Comparison of ENCODE assay signal across 8 cellular contexts in genomic region chr6:71287038-71287437, GRCh38. TPM values are rescaled to one million over a fixed set of nuclear protein-coding genes. Genes with fewer than 3 reads are reported as not detected.
DNase-seq lines count a peak whose midpoint lies in the region; ATAC-seq and TF ChIP-seq lines count a peak whose summit lies in the region.

No MANE protein-coding gene starts in this region.

- ATAC-seq in central memory CD8-positive, alpha-beta T cell (replicated peaks; ENCODE audit: extremely low read depth, poor library complexity, severe bottlenecking), result no peak
- no peak for ATAC-seq in HG03135 (IDR thresholded peaks at IDR 0.05; ENCODE audit: unreplicated experiment)

- H3K4me1 Mint-ChIP-seq in CD14-positive monocyte (peaks cover 44% of the 10 kb centered on the region), neural crest cell (peaks cover 36% of the 10 kb centered on the region)
- peaks cover 39% of the 10 kb centered on the region for H3K4me1 Mint-ChIP-seq in central memory CD8-positive, alpha-beta T cell

- intact Hi-C loops in CD14-positive monocyte (cut with micrococcal nuclease), result loop anchor here (1.0 to 5.0 kb wide), 2 partner anchors 35 to 39 kb away; no protein-coding TSS in a partner anchor

- TF ChIP-seq CTCF in CD14-positive monocyte (IDR thresholded peaks at IDR 0.05) (no peak), neural crest cell (conservative IDR thresholded peaks at IDR 0.05) (no peak)

- H3K27me3 Mint-ChIP-seq in CD14-positive monocyte (ENCODE audit: low read depth in 3 of 3) (no peaks in the 10 kb centered on the region), neural crest cell (ENCODE audit: low read depth) (no peaks in the 10 kb centered on the region)
- H3K27me3 Mint-ChIP-seq in central memory CD8-positive, alpha-beta T cell, result no peaks in the 10 kb centered on the region

- peak overlapping the region; percentile 76 to 87 for H3K4me3 Mint-ChIP-seq in CD14-positive monocyte
- H3K4me3 Mint-ChIP-seq in central memory CD8-positive, alpha-beta T cell, result no peak overlapping the region
- H3K4me3 Mint-ChIP-seq in neural crest cell, result peak overlapping the region; percentile 92

- H3K9me3 Mint-ChIP-seq in CD14-positive monocyte (peaks cover 0 to 2% (median 0%) of the 10 kb centered on the region in 7 donors), neural crest cell (no peaks in the 10 kb centered on the region)
- H3K9me3 Mint-ChIP-seq in central memory CD8-positive, alpha-beta T cell, result no peaks in the 10 kb centered on the region

- peak; percentile 49 for DNase-seq in CD14-positive monocyte (ENCODE audit: low spot score)
- peak; percentile 83 for DNase-seq in MV-4-11 (lab: John Stamatoyannopoulos, UW)
- DNase-seq in central memory CD8-positive, alpha-beta T cell (ENCODE audit: low spot score in 2 of 2), result no peak
- DNase-seq in neural crest cell (ENCODE audit: low read depth, low spot score), result no peak
- no peak for DNase-seq in NCI-H1436 (lab: John Stamatoyannopoulos, UW)
- no peak for DNase-seq in amygdala (lab: John Stamatoyannopoulos, UW)
- DNase-seq in GOT3 (lab: John Stamatoyannopoulos, UW), result no peak

- H3K27ac Mint-ChIP-seq in CD14-positive monocyte (peak overlapping the region; percentile 92 to 98 (median 96)), neural crest cell (ENCODE audit: unreplicated experiment) (no peak overlapping the region)
- H3K27ac Mint-ChIP-seq in central memory CD8-positive, alpha-beta T cell (ENCODE audit: low read depth), result peak overlapping the region; percentile 84

- peaks cover 14 to 16% of the 10 kb centered on the region in 2 donors for H3K36me3 Mint-ChIP-seq in CD14-positive monocyte
- peaks cover 3% of the 10 kb centered on the region for H3K36me3 Mint-ChIP-seq in central memory CD8-positive, alpha-beta T cell (ENCODE audit: insufficient read depth)
- H3K36me3 Mint-ChIP-seq in neural crest cell (ENCODE audit: low read depth), result peaks cover 5% of the 10 kb centered on the region

RNA-seq across cellular contexts. Expression of gene OGFRL1, which starts 1.6 kb away (rescaled TPM):
- 10 to 100 TPM; 58.3 to 72.8 TPM for polyA plus RNA-seq in CD14-positive monocyte
- 7.6 and 8.6 TPM in 2 replicates for total RNA-seq in neural crest cell

Comparison
In these comparisons a context has a peak if more than half of its experiments do, and no peak if none do; other contexts are left out.
1. DNase-seq: peak in CD14-positive monocyte (single experiment) and MV-4-11 (single experiment); none in central memory CD8-positive, alpha-beta T cell (0 of 2), neural crest cell (single experiment), NCI-H1436 (single experiment), amygdala (0 of 56) and GOT3 (single experiment).